In genomic region chr16:67199011-67199807, GRCh38 we compare ENCODE assay signal across 9 cellular contexts. TPM values are rescaled to one million over a fixed set of nuclear protein-coding genes. Genes with fewer than 3 reads are reported as not detected.
DNase-seq lines count a peak whose midpoint lies in the region; ATAC-seq and TF ChIP-seq lines count a peak whose summit lies in the region.
"Had no signal": no experiment of that assay in that cellular context is flagged by ENCODE, and none has a peak within 500 bp of the region (broad histone marks: within the 10 kb centered on the region; RNA-seq: fewer than 3 reads in every experiment).

A gene with protein sequence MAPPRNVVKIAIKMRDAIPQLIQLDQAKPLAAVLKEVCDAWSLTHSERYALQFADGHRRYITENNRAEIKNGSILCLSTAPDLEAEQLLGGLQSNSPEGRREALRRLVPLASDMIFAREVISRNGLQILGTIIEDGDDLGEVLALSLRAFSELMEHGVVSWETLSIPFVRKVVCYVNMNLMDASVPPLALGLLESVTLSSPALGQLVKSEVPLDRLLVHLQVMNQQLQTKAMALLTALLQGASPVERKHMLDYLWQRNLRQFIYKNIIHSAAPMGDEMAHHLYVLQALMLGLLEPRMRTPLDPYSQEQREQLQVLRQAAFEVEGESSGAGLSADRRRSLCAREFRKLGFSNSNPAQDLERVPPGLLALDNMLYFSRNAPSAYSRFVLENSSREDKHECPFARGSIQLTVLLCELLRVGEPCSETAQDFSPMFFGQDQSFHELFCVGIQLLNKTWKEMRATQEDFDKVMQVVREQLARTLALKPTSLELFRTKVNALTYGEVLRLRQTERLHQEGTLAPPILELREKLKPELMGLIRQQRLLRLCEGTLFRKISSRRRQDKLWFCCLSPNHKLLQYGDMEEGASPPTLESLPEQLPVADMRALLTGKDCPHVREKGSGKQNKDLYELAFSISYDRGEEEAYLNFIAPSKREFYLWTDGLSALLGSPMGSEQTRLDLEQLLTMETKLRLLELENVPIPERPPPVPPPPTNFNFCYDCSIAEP (plus strand): TSS chr16:67199131. CDS start chr16:67199327, 196 bp downstream.

- H3K9me3 Mint-ChIP-seq in Calu3 (ENCODE audit: low read depth, unreplicated experiment): no peaks in the 10 kb centered on the region

- peaks cover 0 to 9% of the 10 kb centered on the region in 2 donors for H3K4me1 ChIP-seq in neuronal stem cell (ENCODE audit: control insufficient read depth in 2 of 2, insufficient read depth in 1 of 2, low read depth in 1 of 2, low read length in 2 of 2)

- BruUV-seq in Calu3 (replicated peaks; lab: Mats Ljungman, UMichigan): no TSS peak

- peak within 1 kb of the TSS; percentile 94 for H3K14ac ChIP-seq in neuronal stem cell (ENCODE audit: low read length)

- H4K91ac ChIP-seq in neuronal stem cell (ENCODE audit: low read depth, low read length, poor library complexity): no peak within 1 kb of the TSS

- ATAC-seq in HG03280 (IDR thresholded peaks at IDR 0.05; ENCODE audit: unreplicated experiment): no peak

- peak within 1 kb of the TSS; percentile 85 for H3K23ac ChIP-seq in neuronal stem cell (ENCODE audit: low read depth, low read length, poor library complexity)

- peak; percentile 93 for TF ChIP-seq CTCF in Calu3 (IDR thresholded peaks at IDR 0.05; ENCODE audit: unreplicated experiment)
- peak; percentile 32 for TF ChIP-seq CTCF in fibroblast of mammary gland (conservative IDR thresholded peaks at IDR 0.05; ENCODE audit: control insufficient read depth, insufficient read depth, low read depth, low read length)

- H3K36me3 ChIP-seq in neuronal stem cell (replicated peaks in 1 of 2; ENCODE audit: control insufficient read depth in 2 of 2, insufficient read depth in 2 of 2, low read length in 2 of 2): peaks cover 59 to 89% of the 10 kb centered on the region in 2 donors

- no CpG with 5 or more reads among the region's 61 CpGs for WGBS in neuronal stem cell (ENCODE audit: extremely low coverage in 2 of 2, insufficient read length in 2 of 2, insufficient replicate concordance in 1 of 2), 2 donors

- intact Hi-C loops in Calu3 (cut with micrococcal nuclease; ENCODE audit: unreplicated experiment): no loop called here

- H2BK120ac ChIP-seq in neuronal stem cell (ENCODE audit: low read depth, low read length): no peak within 1 kb of the TSS

- CTCF ChIA-PET in Calu3 (lab: Charles Lee): interaction anchor here (0.7 to 2.9 kb wide), 7 partner anchors 24 to 245 kb away, joined by 3 to 9 read pairs (median 5); partner anchors contain the start of genes FHOD1 and TMEM208

- no peak within 1 kb of the TSS for H3K4ac ChIP-seq in neuronal stem cell (ENCODE audit: low read length)

- H2BK12ac ChIP-seq in neuronal stem cell (ENCODE audit: low read length): no peak within 1 kb of the TSS

- H3K27me3 ChIP-seq in neuronal stem cell (ENCODE audit: control insufficient read depth in 3 of 3, insufficient read depth in 3 of 3, low read depth in 1 of 3, low read length in 3 of 3): peaks cover 0 to 5% (median 0%) of the 10 kb centered on the region in 3 experiments

- no peak within 1 kb of the TSS for H3K4me3 ChIP-seq in fibroblast of mammary gland (ENCODE audit: control insufficient read depth, low read depth, low read length)
- H3K4me3 ChIP-seq in neuronal stem cell (ENCODE audit: low read length in 2 of 2): peak within 1 kb of the TSS in 1 of 2 donors; percentile 62

- H3K4me3 Mint-ChIP-seq in Calu3 (ENCODE audit: low read depth, unreplicated experiment): peak within 1 kb of the TSS; percentile 88
- H3K4me3 Mint-ChIP-seq: activated naive CD8-positive, alpha-beta T cell had no signal

- no peaks in the 10 kb centered on the region for H3K9me3 ChIP-seq in neuronal stem cell (replicated peaks in 1 of 2; ENCODE audit: control insufficient read depth in 2 of 2, insufficient read depth in 1 of 2, low read depth in 1 of 2, low read length in 2 of 2)

- H3K36me3 Mint-ChIP-seq in Calu3 (ENCODE audit: insufficient read depth, unreplicated experiment): peaks cover 93% of the 10 kb centered on the region
- H3K36me3 Mint-ChIP-seq: activated naive CD8-positive, alpha-beta T cell had no signal

- H3K18ac ChIP-seq in neuronal stem cell (ENCODE audit: low read length): peak within 1 kb of the TSS; percentile 89

- H3K4me1 Mint-ChIP-seq in Calu3 (ENCODE audit: low read depth, unreplicated experiment): peaks cover 27% of the 10 kb centered on the region

- peak within 1 kb of the TSS; percentile 70 for H2AK5ac ChIP-seq in neuronal stem cell (ENCODE audit: low read depth, low read length)

- H3K27me3 Mint-ChIP-seq in Calu3 (ENCODE audit: unreplicated experiment): no peaks in the 10 kb centered on the region
- H3K27me3 Mint-ChIP-seq: activated naive CD8-positive, alpha-beta T cell had no signal

- no peak within 1 kb of the TSS for H2AFZ ChIP-seq in neuronal stem cell (ENCODE audit: low read length)

- no peak within 1 kb of the TSS for H2BK15ac ChIP-seq in neuronal stem cell (ENCODE audit: low read length)

- peak within 1 kb of the TSS; percentile 84 for H3K9ac ChIP-seq in neuronal stem cell (ENCODE audit: low read depth, low read length, poor library complexity)

- DNase-seq in Calu3 (peak; percentile 89), NCI-H526 (lab: John Stamatoyannopoulos, UW) (peak; percentile 11 to 69), fibroblast of mammary gland (ENCODE audit: low read depth) (no peak), neuronal stem cell (ENCODE audit: low spot score) (peak; percentile 27), HCEC 1CT (no peak), NCI-H446 (lab: John Stamatoyannopoulos, UW) (no peak)
- no peak for DNase-seq in stimulated activated naive CD4-positive, alpha-beta T cell (lab: John Stamatoyannopoulos, UW)

- peak within 1 kb of the TSS; percentile 65 for H4K8ac ChIP-seq in neuronal stem cell (ENCODE audit: low read depth, low read length)

- H3K79me1 ChIP-seq in neuronal stem cell (ENCODE audit: low read depth, low read length): no peaks in the 10 kb centered on the region

- H3K27ac ChIP-seq in neuronal stem cell (replicated peaks; ENCODE audit: low read length): no peak within 1 kb of the TSS

- H3K4me2 ChIP-seq in neuronal stem cell (ENCODE audit: insufficient read depth, low read length, poor library complexity, severe bottlenecking): peak within 1 kb of the TSS; percentile 43

- H2BK5ac ChIP-seq in neuronal stem cell (ENCODE audit: low read length): no peak within 1 kb of the TSS

- peak within 1 kb of the TSS; percentile 94 for H3K27ac Mint-ChIP-seq in Calu3 (ENCODE audit: unreplicated experiment)
- H3K27ac Mint-ChIP-seq: activated naive CD8-positive, alpha-beta T cell had no signal

RNA-seq across cellular contexts. Expression of the gene that starts here (rescaled TPM):
- total RNA-seq in Calu3 (2022): 31.9 and 43.2 TPM in 2 replicates
- polyA plus RNA-seq in neuronal stem cell (2013, experiment 1 of 2): 0.79 TPM
- polyA plus RNA-seq in neuronal stem cell (2013, experiment 2 of 2): 0.65 TPM

Comparison
In these comparisons a context has a peak if more than half of its experiments do, and no peak if none do; other contexts are left out.
1. DNase-seq: peak in Calu3 (single experiment), NCI-H526 (2 of 2) and neuronal stem cell (single experiment); none in fibroblast of mammary gland (single experiment), stimulated activated naive CD4-positive, alpha-beta T cell (0 of 6), HCEC 1CT (single experiment) and NCI-H446 (0 of 2).